19 cellular contexts compared by ENCODE assay signal in the genomic region with DNA sequence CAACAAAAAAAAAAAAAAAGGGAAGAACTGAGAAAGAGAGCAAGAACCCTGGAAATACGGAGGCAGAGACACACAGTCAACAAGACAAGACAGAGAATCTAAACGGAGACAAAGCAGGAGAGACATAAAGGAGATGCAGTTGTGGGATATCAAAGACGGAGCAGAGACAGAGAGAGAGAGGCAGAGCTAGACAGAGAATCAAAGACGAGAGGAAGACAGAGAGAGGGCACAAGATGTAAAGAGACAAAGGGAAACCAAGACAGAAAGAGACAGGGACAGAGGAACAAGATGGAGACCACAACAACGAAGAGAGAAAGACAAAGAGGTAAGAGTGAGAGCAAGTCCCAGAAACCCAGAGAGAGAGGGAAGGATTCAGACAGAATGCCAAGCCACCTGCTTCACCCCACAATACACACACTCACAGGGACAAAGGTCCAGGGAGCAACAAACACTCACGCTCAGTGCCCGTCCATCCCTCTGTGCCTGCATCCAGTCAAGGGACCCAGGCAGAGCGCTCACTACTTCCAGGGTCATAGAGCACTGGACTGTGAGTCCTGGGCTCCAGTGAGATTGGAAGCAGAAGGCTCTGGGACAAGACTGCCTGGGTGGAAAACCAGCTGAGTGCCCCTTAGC.
DNase-seq lines count a peak whose midpoint lies in the region; ATAC-seq and TF ChIP-seq lines count a peak whose summit lies in the region.
"Had no signal": no experiment of that assay in that cellular context is flagged by ENCODE, and none has a peak within 500 bp of the region (broad histone marks: within the 10 kb centered on the region; RNA-seq: fewer than 3 reads in every experiment).

No MANE protein-coding gene starts in this region.

- no peak overlapping the region for H3K4me3 Mint-ChIP-seq in endodermal cell
- H3K4me3 Mint-ChIP-seq: stimulated activated naive B cell treated with anti-CD40 and anti-IgM and Interleukin-4, amounts not matched to agents 10 μg/mL and 1 μg/mL and 100 μg/mL, for 72 hours; type B pancreatic cell had no signal

- POLR2A ChIA-PET in OCI-LY7 (lab: Charles Lee): interaction anchor here (1.1 to 4.3 kb wide), 5 partner anchors 9 to 21 kb away, joined by 3 to 24 read pairs (median 9); no protein-coding TSS in a partner anchor

- no peak overlapping the region for H2AFZ ChIP-seq in OCI-LY7 (ENCODE audit: low read length)

- no peaks in the 10 kb centered on the region for H3K79me2 ChIP-seq in OCI-LY7 (ENCODE audit: insufficient read depth, low read depth, low read length)

- H3K4me1 Mint-ChIP-seq in endodermal cell: peaks cover 7% of the 10 kb centered on the region

- H3K27ac ChIP-seq in BLaER1 treated with 17β-estradiol and CSF1 and Interleukin-3, amounts not matched to agents 10 nM and 100 nM: peak overlapping the region in 9 of 11 experiments; percentile 12 to 94 (median 77); a peak in 15 of 22 replicates
- H3K27ac ChIP-seq in OCI-LY7 (ENCODE audit: low read depth, low read length, poor library complexity, severe bottlenecking) (peak overlapping the region; percentile 78), endodermal cell (ENCODE audit: low read depth, low read length) (no peak overlapping the region)
- H3K27ac ChIP-seq: C4-2B, WERI-Rb-1 had no signal

- peak overlapping the region; percentile 67 to 92 (median 85) for H3K4me2 ChIP-seq in BLaER1 treated with 17β-estradiol and CSF1 and Interleukin-3, amounts not matched to agents 10 nM and 100 nM
- peak overlapping the region; percentile 72 for H3K4me2 ChIP-seq in OCI-LY7 (ENCODE audit: low read length)

- no peaks in the 10 kb centered on the region for H3K9me3 Mint-ChIP-seq in endodermal cell
- H3K9me3 Mint-ChIP-seq: stimulated activated naive B cell treated with anti-CD40 and anti-IgM and Interleukin-4, amounts not matched to agents 10 μg/mL and 1 μg/mL and 100 μg/mL, for 72 hours; type B pancreatic cell had no signal

- H3K9me2 ChIP-seq in OCI-LY7 (ENCODE audit: insufficient read depth, low read length): no peaks in the 10 kb centered on the region

- H3K27me3 Mint-ChIP-seq in endodermal cell (ENCODE audit: insufficient read depth): peaks cover 22% of the 10 kb centered on the region

- ATAC-seq in GM21390 (IDR thresholded peaks at IDR 0.05; ENCODE audit: unreplicated experiment) (no peak), GM21423 (IDR thresholded peaks at IDR 0.05; ENCODE audit: unreplicated experiment) (no peak)
- ATAC-seq: left lung had no signal

- H3K36me3 Mint-ChIP-seq in endodermal cell (ENCODE audit: low read depth): no peaks in the 10 kb centered on the region
- H3K36me3 Mint-ChIP-seq: stimulated activated naive B cell treated with anti-CD40 and anti-IgM and Interleukin-4, amounts not matched to agents 10 μg/mL and 1 μg/mL and 100 μg/mL, for 72 hours; type B pancreatic cell had no signal

- 88 to 96% methylated on average over 7 to 8 of the region's 8 CpGs for WGBS in endodermal cell (ENCODE audit: insufficient coverage in 1 of 2, insufficient read length in 1 of 2), 2 experiments

- H3K27ac Mint-ChIP-seq in endodermal cell: no peak overlapping the region
- H3K27ac Mint-ChIP-seq: progenitor cell of endocrine pancreas, type B pancreatic cell had no signal

- no peaks in the 10 kb centered on the region for H3K36me3 ChIP-seq in BLaER1 treated with 17β-estradiol and CSF1 and Interleukin-3, amounts not matched to agents 10 nM and 100 nM
- no peaks in the 10 kb centered on the region for H3K36me3 ChIP-seq in OCI-LY7 (ENCODE audit: insufficient read depth, low read length)
- H3K36me3 ChIP-seq in endodermal cell (ENCODE audit: control insufficient read depth, insufficient read depth, low read length): no peaks in the 10 kb centered on the region
- H3K36me3 ChIP-seq: left lung, spleen, WERI-Rb-1 had no signal

- TF ChIP-seq CTCF in OCI-LY7 (conservative IDR thresholded peaks at IDR 0.05; ENCODE audit: low read length) (no peak), endodermal cell (conservative IDR thresholded peaks at IDR 0.05) (no peak)

- intact Hi-C loops in OCI-LY7 (cut with micrococcal nuclease; ENCODE audit: unreplicated experiment): loop anchor here (2.0 kb wide), 2 partner anchors 54 to 64 kb away; no protein-coding TSS in a partner anchor

- H4K20me1 ChIP-seq in BLaER1 treated with 17β-estradiol and CSF1 and Interleukin-3, amounts not matched to agents 10 nM and 100 nM: no peaks in the 10 kb centered on the region
- no peaks in the 10 kb centered on the region for H4K20me1 ChIP-seq in OCI-LY7 (ENCODE audit: insufficient read depth, low read length)

- CTCF ChIA-PET in OCI-LY7 (lab: Charles Lee; ENCODE audit: unreplicated experiment): interaction anchor here (0.9 to 1.1 kb wide), 2 partner anchors 20 to 23 kb away, joined by 4 read pairs; no protein-coding TSS in a partner anchor

- H3K9me3 ChIP-seq in BLaER1 treated with 17β-estradiol and CSF1 and Interleukin-3, amounts not matched to agents 10 nM and 100 nM (replicated peaks in 1 of 11): no peaks in the 10 kb centered on the region
- H3K9me3 ChIP-seq in OCI-LY7 (ENCODE audit: low read length): no peaks in the 10 kb centered on the region
- H3K9me3 ChIP-seq in endodermal cell (ENCODE audit: control insufficient read depth, low read length): no peaks in the 10 kb centered on the region
- H3K9me3 ChIP-seq: left lung, spleen had no signal

- H3K4me3 ChIP-seq in BLaER1 treated with 17β-estradiol and CSF1 and Interleukin-3, amounts not matched to agents 10 nM and 100 nM: no peak overlapping the region
- peak overlapping the region; percentile 42 for H3K4me3 ChIP-seq in OCI-LY7 (ENCODE audit: low read depth, low read length, poor library complexity, severe bottlenecking)
- H3K4me3 ChIP-seq in endodermal cell (ENCODE audit: low read length): no peak overlapping the region
- H3K4me3 ChIP-seq: left lung, spleen had no signal

- peak overlapping the region in 7 of 11 experiments; percentile 43 to 79 (median 74); a peak in 12 of 22 replicates for H3K9ac ChIP-seq in BLaER1 treated with 17β-estradiol and CSF1 and Interleukin-3, amounts not matched to agents 10 nM and 100 nM
- H3K9ac ChIP-seq in endodermal cell (ENCODE audit: extremely low read depth, low read length, poor library complexity, severe bottlenecking): no peak overlapping the region

- DNase-seq in NCI-H748 (lab: John Stamatoyannopoulos, UW; ENCODE audit: unreplicated experiment) (peak; percentile 44), NCI-H748 treated with DMSO at 0.1 percent for 48 hours (lab: John Stamatoyannopoulos, UW) (no peak), OCI-LY7 (ENCODE audit: low spot score) (no peak), endodermal cell (peak; percentile 20), HK-2 (ENCODE audit: unreplicated experiment) (no peak)
- DNase-seq: 8988T; foreskin melanocyte; IMR-90; NCI-H2107; stimulated activated naive B cell treated with anti-CD40 and anti-IgM and Interleukin-4, amounts not matched to agents 10 μg/mL and 1 μg/mL and 100 μg/mL, for 72 hours; WERI-Rb-1 had no signal

- H3K27me3 ChIP-seq in BLaER1 treated with 17β-estradiol and CSF1 and Interleukin-3, amounts not matched to agents 10 nM and 100 nM: peaks cover 0 to 19% (median 0%) of the 10 kb centered on the region in 11 experiments; a peak in 7 of 22 replicates
- H3K27me3 ChIP-seq in endodermal cell (ENCODE audit: control insufficient read depth, insufficient read depth, low read length, poor library complexity, severe bottlenecking): peaks cover 13% of the 10 kb centered on the region

- peaks cover 28 to 81% (median 77%) of the 10 kb centered on the region in 10 experiments for H3K4me1 ChIP-seq in BLaER1 treated with 17β-estradiol and CSF1 and Interleukin-3, amounts not matched to agents 10 nM and 100 nM
- H3K4me1 ChIP-seq in OCI-LY7 (ENCODE audit: insufficient read depth, low read length, poor library complexity, severe bottlenecking) (peaks cover 54% of the 10 kb centered on the region), endodermal cell (ENCODE audit: control insufficient read depth, insufficient read depth, low read length) (no peaks in the 10 kb centered on the region)
- H3K4me1 ChIP-seq: left lung had no signal

- no TSS peak for BruUV-seq in OCI-LY7 (replicated peaks; lab: Mats Ljungman, UMichigan)

Comparison
In these comparisons a context has a peak if more than half of its experiments do, and no peak if none do; other contexts are left out.
1. DNase-seq: peak in NCI-H748 (single experiment) and endodermal cell (single experiment); none in NCI-H748 treated with DMSO at 0.1 percent for 48 hours (single experiment), OCI-LY7 (single experiment) and HK-2 (single experiment).